ENCODE assay signal across 8 cellular contexts in the genomic region with DNA sequence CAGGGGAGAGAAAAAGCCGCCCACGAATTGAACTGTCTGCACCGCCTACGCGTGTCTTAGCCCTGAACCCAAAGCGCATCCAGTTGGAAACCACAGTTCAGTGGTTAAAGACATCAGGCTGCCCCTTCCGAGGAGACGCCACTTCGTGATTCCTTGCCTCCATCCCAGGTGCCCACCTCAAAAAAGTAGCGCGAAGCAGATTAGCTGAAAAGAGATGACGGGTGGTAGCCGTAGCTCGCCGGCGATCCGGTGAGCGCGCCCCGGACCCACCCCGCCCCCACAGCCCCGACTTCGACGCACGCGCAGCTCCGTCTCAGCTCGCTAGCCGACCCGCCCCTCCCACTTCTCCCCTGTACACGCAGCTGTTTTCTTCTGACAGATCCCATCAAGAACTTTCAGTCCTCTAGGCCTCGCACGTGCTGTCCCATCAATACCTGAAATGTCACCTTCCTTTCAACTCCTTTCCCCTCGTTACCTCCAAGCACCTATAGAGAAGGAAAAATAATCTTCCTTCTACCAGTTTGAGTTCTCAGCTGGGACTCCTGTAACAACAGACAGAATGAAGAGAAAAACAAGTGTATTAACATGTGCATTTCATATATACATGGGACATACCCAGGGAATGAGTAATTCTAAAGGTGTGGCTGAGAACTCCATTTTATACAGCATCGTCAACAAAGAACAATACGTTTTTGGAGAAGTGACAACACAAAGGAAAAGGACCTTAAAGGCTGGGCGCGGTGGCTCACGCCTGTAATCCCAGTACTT. TPM values are rescaled to one million over a fixed set of nuclear protein-coding genes. Genes with fewer than 3 reads are reported as not detected.
DNase-seq lines count a peak whose midpoint lies in the region; ATAC-seq and TF ChIP-seq lines count a peak whose summit lies in the region.

No MANE protein-coding gene starts in this region.

- peak overlapping the region; percentile 90 for H3K4me3 Mint-ChIP-seq in activated T-cell treated with anti-CD3 and anti-CD28 coated beads, Interleukin-2, amount 50 U/mL, for 4 hours

- H3K9ac ChIP-seq in HUES64 (ENCODE audit: low read depth, low read length) = peak overlapping the region; percentile 55

- peaks cover 3% of the 10 kb centered on the region; the same call in 1 of the 2 replicates for H3K4me1 ChIP-seq in HUES64 (ENCODE audit: insufficient read depth, low read length)
- H3K4me1 ChIP-seq in esophagus muscularis mucosa = peaks cover 9 to 45% (median 35%) of the 10 kb centered on the region in 4 donors
- H3K4me1 ChIP-seq in muscle layer of duodenum (ENCODE audit: control insufficient read depth in 1 of 2, insufficient read depth in 2 of 2, low read length in 2 of 2) = peaks cover 0 to 3% of the 10 kb centered on the region in 2 donors

- H3K27me3 Mint-ChIP-seq in activated T-cell treated with anti-CD3 and anti-CD28 coated beads, Interleukin-2, amount 50 U/mL, for 4 hours (ENCODE audit: low read depth) = peaks cover 3% of the 10 kb centered on the region

- no peaks in the 10 kb centered on the region for H3K9me3 Mint-ChIP-seq in activated T-cell treated with anti-CD3 and anti-CD28 coated beads, Interleukin-2, amount 50 U/mL, for 4 hours

- peak; percentile 84 for DNase-seq in COLO668 (lab: John Stamatoyannopoulos, UW; ENCODE audit: unreplicated experiment)
- DNase-seq in OCI-M1 (lab: John Stamatoyannopoulos, UW) = peak; percentile 89
- DNase-seq in activated T-cell treated with anti-CD3 and anti-CD28 coated beads, Interleukin-2, amount 50 U/mL, for 4 hours = peak; percentile 78
- peak; percentile 96 for DNase-seq in esophagus muscularis mucosa (ENCODE audit: extremely low spot score)
- DNase-seq in stimulated activated CD8-positive, alpha-beta memory T cell treated with anti-CD3 and anti-CD28 coated beads, Interleukin-7, amount 100 ng/mL, for 1 hour (ENCODE audit: low read depth in 2 of 2) = peak; percentile 57 to 65

- no peaks in the 10 kb centered on the region for H3K27me3 ChIP-seq in HUES64 (ENCODE audit: insufficient read depth, low read length)
- no peaks in the 10 kb centered on the region for H3K27me3 ChIP-seq in esophagus muscularis mucosa
- H3K27me3 ChIP-seq in muscle layer of duodenum (ENCODE audit: low read depth, low read length) = no peaks in the 10 kb centered on the region

- no peak overlapping the region for H3K27ac ChIP-seq in HUES64 (ENCODE audit: low read depth, low read length)
- peak overlapping the region; percentile 83 to 97 (median 92) for H3K27ac ChIP-seq in esophagus muscularis mucosa (replicated peaks in 1 of 4)
- peak overlapping the region; percentile 91 for H3K27ac ChIP-seq in muscle layer of duodenum (ENCODE audit: low read length)

- TF ChIP-seq POLR2A in esophagus muscularis mucosa (IDR thresholded peaks at IDR 0.05; ENCODE audit: low read depth) = no peak

- peaks cover 46% of the 10 kb centered on the region for H3K4me1 Mint-ChIP-seq in activated T-cell treated with anti-CD3 and anti-CD28 coated beads, Interleukin-2, amount 50 U/mL, for 4 hours (ENCODE audit: low read depth)

- no peaks in the 10 kb centered on the region for H3K36me3 ChIP-seq in HUES64 (ENCODE audit: insufficient read depth, low read length)
- H3K36me3 ChIP-seq in esophagus muscularis mucosa = no peaks in the 10 kb centered on the region
- no peaks in the 10 kb centered on the region for H3K36me3 ChIP-seq in muscle layer of duodenum (ENCODE audit: control insufficient read depth in 1 of 2, insufficient read depth in 2 of 2, low read length in 2 of 2)

- WGBS in HUES64 = 4% methylated on average over 39 of the region's 39 CpGs
- whole genome bisulfite sequencing in esophagus muscularis mucosa = 4% methylated on average over 32 of the region's 39 CpGs

- no peaks in the 10 kb centered on the region for H3K9me3 ChIP-seq in HUES64 (ENCODE audit: insufficient read depth, low read depth, low read length)
- H3K9me3 ChIP-seq in esophagus muscularis mucosa = no peaks in the 10 kb centered on the region
- no peaks in the 10 kb centered on the region for H3K9me3 ChIP-seq in muscle layer of duodenum (ENCODE audit: control insufficient read depth in 1 of 2, low read length in 2 of 2)

- H3K4me3 ChIP-seq in HUES64 (ENCODE audit: low read length) = peak overlapping the region; percentile 95
- H3K4me3 ChIP-seq in esophagus muscularis mucosa = peak overlapping the region; percentile 67 to 92 (median 74)
- peak overlapping the region; percentile 74 to 100 for H3K4me3 ChIP-seq in muscle layer of duodenum (ENCODE audit: low read depth in 1 of 2, low read length in 2 of 2)

- intact Hi-C loops in esophagus muscularis mucosa (cut with DNase I) = no loop called here

- TF ChIP-seq EP300 in esophagus muscularis mucosa (IDR thresholded peaks at IDR 0.05) = no peak

- no peak for TF ChIP-seq CTCF in esophagus muscularis mucosa (IDR thresholded peaks at IDR 0.05)

- ATAC-seq in GM21381 (IDR thresholded peaks at IDR 0.05; ENCODE audit: unreplicated experiment) = peak; percentile 45
- ATAC-seq in activated T-cell treated with anti-CD3 and anti-CD28 coated beads, Interleukin-2, amount 50 U/mL, for 4 hours = peak; percentile 57

- no peaks in the 10 kb centered on the region for H3K36me3 Mint-ChIP-seq in activated T-cell treated with anti-CD3 and anti-CD28 coated beads, Interleukin-2, amount 50 U/mL, for 4 hours (ENCODE audit: insufficient read depth)

RNA-seq across cellular contexts. Expression of a gene that starts 49.5 kb away (rescaled TPM):
- not detected for polyA plus RNA-seq in HUES64 (2013, experiment 1 of 2)
- polyA plus RNA-seq in HUES64 (2013, experiment 2 of 2) = not detected
- total RNA-seq in activated T-cell treated with anti-CD3 and anti-CD28 coated beads, Interleukin-2, amount 50 U/mL, for 4 hours = not detected
- not detected for total RNA-seq in esophagus muscularis mucosa

RNA-seq across cellular contexts. Expression of a gene that starts 54.7 kb away (rescaled TPM):
- 23.9 TPM for polyA plus RNA-seq in HUES64 (2013, experiment 1 of 2)
- 23.4 TPM for polyA plus RNA-seq in HUES64 (2013, experiment 2 of 2)
- total RNA-seq in activated T-cell treated with anti-CD3 and anti-CD28 coated beads, Interleukin-2, amount 50 U/mL, for 4 hours = 10 to 100 TPM; 32.5 to 39.4 (median 35.4) TPM
- 10 to 100 TPM; 32.5 to 40.0 (median 33.3) TPM for total RNA-seq in esophagus muscularis mucosa

RNA-seq across cellular contexts. Expression of a gene that starts 57.5 kb away (rescaled TPM):
- polyA plus RNA-seq in HUES64 (2013, experiment 1 of 2) = not detected
- polyA plus RNA-seq in HUES64 (2013, experiment 2 of 2) = not detected
- not detected for total RNA-seq in activated T-cell treated with anti-CD3 and anti-CD28 coated beads, Interleukin-2, amount 50 U/mL, for 4 hours
- total RNA-seq in esophagus muscularis mucosa = not detected
